Comparison of ENCODE assay signal across 1 cellular context in the genomic region with DNA sequence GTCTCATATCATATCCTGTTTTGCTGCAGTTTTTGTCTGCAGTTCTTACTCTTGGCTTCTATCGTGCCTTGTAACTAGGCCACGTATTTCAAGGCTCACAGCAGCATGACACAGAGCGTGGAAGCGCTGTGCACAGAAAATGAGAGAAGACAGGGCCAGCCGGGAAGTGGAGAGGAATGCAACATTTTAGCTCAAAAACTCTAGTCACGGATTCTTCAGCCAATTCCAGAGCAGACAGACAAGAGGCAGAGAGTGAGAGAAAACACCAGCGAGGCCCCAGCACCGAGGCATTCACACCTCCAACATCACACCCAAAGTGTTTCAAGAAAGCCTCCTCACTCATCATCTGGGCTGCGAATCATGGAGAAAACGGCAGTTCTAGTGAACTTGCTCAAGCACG.
TF ChIP-seq lines count a peak whose summit lies in the region.

No MANE protein-coding gene starts in this region.

TF ChIP-seq in GM23338, 12 proteins besides CTCF, POLR2A, EP300 and RAD21 (continued from another document):
- TF ChIP-seq, protein P1, sequence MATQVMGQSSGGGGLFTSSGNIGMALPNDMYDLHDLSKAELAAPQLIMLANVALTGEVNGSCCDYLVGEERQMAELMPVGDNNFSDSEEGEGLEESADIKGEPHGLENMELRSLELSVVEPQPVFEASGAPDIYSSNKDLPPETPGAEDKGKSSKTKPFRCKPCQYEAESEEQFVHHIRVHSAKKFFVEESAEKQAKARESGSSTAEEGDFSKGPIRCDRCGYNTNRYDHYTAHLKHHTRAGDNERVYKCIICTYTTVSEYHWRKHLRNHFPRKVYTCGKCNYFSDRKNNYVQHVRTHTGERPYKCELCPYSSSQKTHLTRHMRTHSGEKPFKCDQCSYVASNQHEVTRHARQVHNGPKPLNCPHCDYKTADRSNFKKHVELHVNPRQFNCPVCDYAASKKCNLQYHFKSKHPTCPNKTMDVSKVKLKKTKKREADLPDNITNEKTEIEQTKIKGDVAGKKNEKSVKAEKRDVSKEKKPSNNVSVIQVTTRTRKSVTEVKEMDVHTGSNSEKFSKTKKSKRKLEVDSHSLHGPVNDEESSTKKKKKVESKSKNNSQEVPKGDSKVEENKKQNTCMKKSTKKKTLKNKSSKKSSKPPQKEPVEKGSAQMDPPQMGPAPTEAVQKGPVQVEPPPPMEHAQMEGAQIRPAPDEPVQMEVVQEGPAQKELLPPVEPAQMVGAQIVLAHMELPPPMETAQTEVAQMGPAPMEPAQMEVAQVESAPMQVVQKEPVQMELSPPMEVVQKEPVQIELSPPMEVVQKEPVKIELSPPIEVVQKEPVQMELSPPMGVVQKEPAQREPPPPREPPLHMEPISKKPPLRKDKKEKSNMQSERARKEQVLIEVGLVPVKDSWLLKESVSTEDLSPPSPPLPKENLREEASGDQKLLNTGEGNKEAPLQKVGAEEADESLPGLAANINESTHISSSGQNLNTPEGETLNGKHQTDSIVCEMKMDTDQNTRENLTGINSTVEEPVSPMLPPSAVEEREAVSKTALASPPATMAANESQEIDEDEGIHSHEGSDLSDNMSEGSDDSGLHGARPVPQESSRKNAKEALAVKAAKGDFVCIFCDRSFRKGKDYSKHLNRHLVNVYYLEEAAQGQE (IDR thresholded peaks at IDR 0.05; ENCODE audit: unreplicated experiment): no peak
- no peak for TF ChIP-seq POLR2AphosphoS5 (IDR thresholded peaks at IDR 0.05; ENCODE audit: low read depth)
